8 cellular contexts compared by ENCODE assay signal in genomic region chr20:59032713-59033059, GRCh38. TPM values are rescaled to one million over a fixed set of nuclear protein-coding genes. Genes with fewer than 3 reads are reported as not detected.
DNase-seq lines count a peak whose midpoint lies in the region; ATAC-seq lines count a peak whose summit lies in the region.

No MANE protein-coding gene starts in this region.

- ATAC-seq in activated T-helper 17 cell treated with anti-CD3 and anti-CD28 coated beads, Interleukin-2, amount 50 U/mL, for 72 hours (replicated peaks) = no peak
- ATAC-seq in stimulated activated naive CD8-positive, alpha-beta T cell treated with anti-CD3 and anti-CD28 coated beads, Interleukin-15, Interleukin-2, amounts not matched to agents 100 U/mL and 50 U/mL, for 24 hours = peak; percentile 20

- peaks cover 93% of the 10 kb centered on the region for H3K36me3 Mint-ChIP-seq in activated T-helper 17 cell treated with anti-CD3 and anti-CD28 coated beads, Interleukin-2, amount 50 U/mL, for 72 hours (ENCODE audit: low read depth)

- no peaks in the 10 kb centered on the region for H3K9me3 Mint-ChIP-seq in activated T-helper 17 cell treated with anti-CD3 and anti-CD28 coated beads, Interleukin-2, amount 50 U/mL, for 72 hours

- H3K4me1 Mint-ChIP-seq in activated T-helper 17 cell treated with anti-CD3 and anti-CD28 coated beads, Interleukin-2, amount 50 U/mL, for 72 hours = peaks cover 32% of the 10 kb centered on the region

- H3K4me3 Mint-ChIP-seq in activated T-helper 17 cell treated with anti-CD3 and anti-CD28 coated beads, Interleukin-2, amount 50 U/mL, for 72 hours = peak overlapping the region; percentile 90

- no peaks in the 10 kb centered on the region for H3K27me3 Mint-ChIP-seq in activated T-helper 17 cell treated with anti-CD3 and anti-CD28 coated beads, Interleukin-2, amount 50 U/mL, for 72 hours

- peak overlapping the region; percentile 40 for H3K27ac Mint-ChIP-seq in activated T-helper 17 cell treated with anti-CD3 and anti-CD28 coated beads, Interleukin-2, amount 50 U/mL, for 72 hours

- no peaks in the 10 kb centered on the region for H3K9me3 ChIP-seq in iPS-18c (ENCODE audit: control insufficient read depth, insufficient read depth, low read length)

- H3K4me3 ChIP-seq in iPS-18c (ENCODE audit: insufficient read depth, low read depth, low read length) = peak overlapping the region; percentile 69

- peak; percentile 23 for DNase-seq in SIG-M5 (lab: John Stamatoyannopoulos, UW)
- no peak for DNase-seq in SIG-M5 treated with dmso at 0.1 percent for 504 hours (lab: John Stamatoyannopoulos, UW; ENCODE audit: unreplicated experiment)
- peak; percentile 83 for DNase-seq in NCI-H1092 (lab: John Stamatoyannopoulos, UW)
- DNase-seq in stimulated activated naive CD8-positive, alpha-beta T cell treated with anti-CD3 and anti-CD28 coated beads, Interleukin-15, Interleukin-2, amounts not matched to agents 100 U/mL and 50 U/mL, for 24 hours = no peak
- DNase-seq in NOMO-1 treated with dmso at 0.1 percent for 144 hours (lab: John Stamatoyannopoulos, UW; ENCODE audit: unreplicated experiment) = no peak
- no peak for DNase-seq in activated CD8-positive, alpha-beta memory T cell treated with anti-CD3 and anti-CD28 coated beads for 24 hours

RNA-seq across cellular contexts. Expression of gene ATP5F1E, which starts 0.6 kb away (rescaled TPM):
- total RNA-seq in activated T-helper 17 cell treated with anti-CD3 and anti-CD28 coated beads, Interleukin-2, amount 50 U/mL, for 72 hours = 10 to 100 TPM; 45.5 to 78.0 TPM

RNA-seq across cellular contexts. Expression of gene PRELID3B, which starts 9.9 kb away (rescaled TPM):
- total RNA-seq in activated T-helper 17 cell treated with anti-CD3 and anti-CD28 coated beads, Interleukin-2, amount 50 U/mL, for 72 hours = 100 to 1,000 TPM in 1 of 2 donors, 10 to 100 TPM in 1; 77.1 to 107 TPM

RNA-seq across cellular contexts. Expression of gene TUBB1, which starts 13.5 kb away (rescaled TPM):
- under 1 TPM; 0.08 to 0.13 TPM for total RNA-seq in activated T-helper 17 cell treated with anti-CD3 and anti-CD28 coated beads, Interleukin-2, amount 50 U/mL, for 72 hours

RNA-seq across cellular contexts. Expression of gene CTSZ, which starts 25.6 kb away (rescaled TPM):
- 10 to 100 TPM; 29.7 to 52.2 TPM for total RNA-seq in activated T-helper 17 cell treated with anti-CD3 and anti-CD28 coated beads, Interleukin-2, amount 50 U/mL, for 72 hours

RNA-seq across cellular contexts. Expression of gene NELFCD, which starts 51.6 kb away (rescaled TPM):
- 100 to 1,000 TPM in 1 of 2 donors, 10 to 100 TPM in 1; 92.7 to 124 TPM for total RNA-seq in activated T-helper 17 cell treated with anti-CD3 and anti-CD28 coated beads, Interleukin-2, amount 50 U/mL, for 72 hours

Comparison
In these comparisons a context has a peak if more than half of its experiments do, and no peak if none do; other contexts are left out.
1. DNase-seq: peak in SIG-M5 (single experiment) and NCI-H1092 (single experiment); none in SIG-M5 treated with dmso at 0.1 percent for 504 hours (single experiment), stimulated activated naive CD8-positive, alpha-beta T cell treated with anti-CD3 and anti-CD28 coated beads, Interleukin-15, Interleukin-2, amounts not matched to agents 100 U/mL and 50 U/mL, for 24 hours (single experiment), NOMO-1 treated with dmso at 0.1 percent for 144 hours (single experiment) and activated CD8-positive, alpha-beta memory T cell treated with anti-CD3 and anti-CD28 coated beads for 24 hours (single experiment).